8 cellular contexts compared by ENCODE assay signal in genomic region chr12:122726056-122726558, GRCh38. TPM values are rescaled to one million over a fixed set of nuclear protein-coding genes. Genes with fewer than 3 reads are reported as not detected.
A peak's percentile ranks its signal among the peaks of the same experiment; 100 is the strongest.
DNase-seq lines count a peak whose midpoint lies in the region; ATAC-seq and TF ChIP-seq lines count a peak whose summit lies in the region.

No MANE protein-coding gene starts in this region.

- no peaks in the 10 kb centered on the region for H4K20me1 ChIP-seq in DOHH2 (ENCODE audit: control insufficient read depth, insufficient read depth, low read depth, low read length)

- no peaks in the 10 kb centered on the region for H3K9me3 Mint-ChIP-seq in activated CD4-positive, alpha-beta memory T cell treated with anti-CD3 and anti-CD28 coated beads for 36 hours

- POLR2A ChIA-PET in activated CD4-positive, alpha-beta memory T cell treated with anti-CD3 and anti-CD28 coated beads for 36 hours (lab: Charles Lee) = interaction anchor here (0.6 to 1.1 kb wide), 3 partner anchors 26 to 734 kb away, joined by 3 read pairs; partner anchors contain the start of gene DENR

- H3K27me3 ChIP-seq in DOHH2 (ENCODE audit: control insufficient read depth, low read length) = no peaks in the 10 kb centered on the region
- H3K27me3 ChIP-seq in kidney epithelial cell (ENCODE audit: control insufficient read depth, insufficient read depth, low read length) = no peaks in the 10 kb centered on the region

- H3K27ac ChIP-seq in DOHH2 (ENCODE audit: low read depth, low read length) = peak overlapping the region; percentile 61

- H3K79me2 ChIP-seq in DOHH2 (ENCODE audit: control insufficient read depth, low read length) = no peaks in the 10 kb centered on the region

- H3K4me1 Mint-ChIP-seq in activated CD4-positive, alpha-beta memory T cell treated with anti-CD3 and anti-CD28 coated beads for 36 hours (ENCODE audit: low read depth) = peaks cover 49% of the 10 kb centered on the region

- peak overlapping the region; percentile 19 for H3K4me3 Mint-ChIP-seq in activated CD4-positive, alpha-beta memory T cell treated with anti-CD3 and anti-CD28 coated beads for 36 hours

- TF ChIP-seq CTCF in DOHH2 (IDR thresholded peaks at IDR 0.05; ENCODE audit: low read depth, low read length, poor library complexity, severe bottlenecking) (no peak), kidney epithelial cell (IDR thresholded peaks at IDR 0.05; ENCODE audit: insufficient read depth, low read length, poor library complexity, severe bottlenecking) (no peak)

- H3K4me2 ChIP-seq in DOHH2 (ENCODE audit: low read length) = peak overlapping the region; percentile 53

- peaks cover 58% of the 10 kb centered on the region for H3K4me1 ChIP-seq in DOHH2 (ENCODE audit: control insufficient read depth, low read length)

- H3K27ac Mint-ChIP-seq in activated CD4-positive, alpha-beta memory T cell treated with anti-CD3 and anti-CD28 coated beads for 36 hours = peak overlapping the region; percentile 74

- H3K9me2 ChIP-seq in DOHH2 (replicated peaks; ENCODE audit: control insufficient read depth, low read length) = no peaks in the 10 kb centered on the region

- DNase-seq in HPDE6-E6E7 (ENCODE audit: extremely low spot score) (peak; percentile 67), kidney epithelial cell (ENCODE audit: low read depth) (peak; percentile 62)
- DNase-seq in activated CD4-positive, alpha-beta memory T cell treated with anti-CD3 and anti-CD28 coated beads for 36 hours = peak; percentile 51

- no peaks in the 10 kb centered on the region for H3K9me3 ChIP-seq in DOHH2 (ENCODE audit: control insufficient read depth, insufficient read depth, low read length)

- intact Hi-C loops in activated CD4-positive, alpha-beta memory T cell treated with anti-CD3 and anti-CD28 coated beads for 36 hours (cut with micrococcal nuclease) = loop anchor here (10.0 kb wide), 1 partner anchor 149 kb away; no protein-coding TSS in a partner anchor

- CTCF ChIA-PET in activated CD4-positive, alpha-beta memory T cell treated with anti-CD3 and anti-CD28 coated beads for 36 hours (lab: Charles Lee) = no interaction called here

- H3F3A ChIP-seq in DOHH2 (ENCODE audit: control insufficient read depth, insufficient read depth) = peaks cover 13% of the 10 kb centered on the region

- H3K36me3 ChIP-seq in DOHH2 (ENCODE audit: control insufficient read depth, low read length) = no peaks in the 10 kb centered on the region
- no peaks in the 10 kb centered on the region for H3K36me3 ChIP-seq in kidney epithelial cell (ENCODE audit: control insufficient read depth, insufficient read depth, low read length)

- peak overlapping the region; percentile 27 for H3K4me3 ChIP-seq in DOHH2 (ENCODE audit: low read length)
- no peak overlapping the region for H3K4me3 ChIP-seq in kidney epithelial cell (ENCODE audit: low read depth, low read length)

- ATAC-seq in HG03039 (IDR thresholded peaks at IDR 0.05; ENCODE audit: unreplicated experiment) (no peak), HG03139 (IDR thresholded peaks at IDR 0.05; ENCODE audit: unreplicated experiment) (no peak), HG02642 (IDR thresholded peaks at IDR 0.05; ENCODE audit: poor library complexity, unreplicated experiment) (no peak), GM18517 (IDR thresholded peaks at IDR 0.05; ENCODE audit: unreplicated experiment) (no peak)

- peaks cover 5% of the 10 kb centered on the region for H3K27me3 Mint-ChIP-seq in activated CD4-positive, alpha-beta memory T cell treated with anti-CD3 and anti-CD28 coated beads for 36 hours

- H3K36me3 Mint-ChIP-seq in activated CD4-positive, alpha-beta memory T cell treated with anti-CD3 and anti-CD28 coated beads for 36 hours = no peaks in the 10 kb centered on the region

RNA-seq across cellular contexts. Expression of gene HCAR1, which starts 4.5 kb away (rescaled TPM):
- total RNA-seq in activated CD4-positive, alpha-beta memory T cell treated with anti-CD3 and anti-CD28 coated beads for 36 hours = under 1 TPM; 0.21 to 0.27 TPM
- 0.62 and 0.79 TPM in 2 replicates for total RNA-seq in kidney epithelial cell

RNA-seq across cellular contexts. Expression of gene HCAR3, which starts 9.5 kb away (rescaled TPM):
- total RNA-seq in activated CD4-positive, alpha-beta memory T cell treated with anti-CD3 and anti-CD28 coated beads for 36 hours = under 1 TPM in 1 of 2 experiments, not detected in 1; 0.10 TPM
- total RNA-seq in kidney epithelial cell = not detected in 2 replicates

RNA-seq across cellular contexts. Expression of gene HCAR2, which starts 22.9 kb away (rescaled TPM):
- total RNA-seq in activated CD4-positive, alpha-beta memory T cell treated with anti-CD3 and anti-CD28 coated beads for 36 hours = not detected
- total RNA-seq in kidney epithelial cell = not detected in 2 replicates

RNA-seq across cellular contexts. Expression of gene DENR, which starts 26.5 kb away (rescaled TPM):
- total RNA-seq in activated CD4-positive, alpha-beta memory T cell treated with anti-CD3 and anti-CD28 coated beads for 36 hours = 10 to 100 TPM; 56.9 to 58.2 TPM
- 51.3 and 62.4 TPM in 2 replicates for total RNA-seq in kidney epithelial cell

RNA-seq across cellular contexts. Expression of gene CCDC62, which starts 48.3 kb away (rescaled TPM):
- total RNA-seq in activated CD4-positive, alpha-beta memory T cell treated with anti-CD3 and anti-CD28 coated beads for 36 hours = under 1 TPM; 0.48 TPM
- total RNA-seq in kidney epithelial cell = 0.04 and 0.14 TPM in 2 replicates
